18 cellular contexts compared by ENCODE assay signal in genomic region chr20:32966382-32966781, GRCh38. TPM values are rescaled to one million over a fixed set of nuclear protein-coding genes. Genes with fewer than 3 reads are reported as not detected.
DNase-seq lines count a peak whose midpoint lies in the region; TF ChIP-seq lines count a peak whose summit lies in the region.
"Had no signal": no experiment of that assay in that cellular context is flagged by ENCODE, and none has a peak within 500 bp of the region (broad histone marks: within the 10 kb centered on the region; RNA-seq: fewer than 3 reads in every experiment).

No MANE protein-coding gene starts in this region.

- WGBS in ovary, 3 donors = 67 to 92% (median 74%) methylated on average over 4 of the region's 4 CpGs

- H3K9me3 Mint-ChIP-seq in neural crest cell = no peaks in the 10 kb centered on the region
- H3K9me3 Mint-ChIP-seq: mesothelial cell of epicardium had no signal

- no peaks in the 10 kb centered on the region for H3K27me3 Mint-ChIP-seq in neural crest cell (ENCODE audit: low read depth)

- no peaks in the 10 kb centered on the region for H3K36me3 Mint-ChIP-seq in neural crest cell (ENCODE audit: low read depth)
- H3K36me3 Mint-ChIP-seq: mesothelial cell of epicardium had no signal

- no peaks in the 10 kb centered on the region for H3K27me3 ChIP-seq in colonic mucosa
- H3K27me3 ChIP-seq in ovary = no peaks in the 10 kb centered on the region

- intact Hi-C loops in colonic mucosa (cut with DNase I) = no loop called here
- intact Hi-C loops in ovary (cut with DNase I) = no loop called here

- H3K4me1 Mint-ChIP-seq in neural crest cell = peaks cover 8% of the 10 kb centered on the region

- DNase-seq in activated CD4-positive, CD25-positive, alpha-beta regulatory T cell treated with anti-CD3 and anti-CD28 coated beads, Interleukin-2, amount 50 U/mL, for 72 hours = peak; percentile 26
- no peak for DNase-seq in activated CD4-positive, CD25-positive, alpha-beta regulatory T cell (lab: John Stamatoyannopoulos, UW)
- peak; percentile 2 for DNase-seq in GM13977 (ENCODE audit: low spot score)
- peak; percentile 15 for DNase-seq in colonic mucosa
- DNase-seq in neural crest cell (ENCODE audit: low read depth, low spot score) = no peak
- DNase-seq in NCI-H524 (lab: John Stamatoyannopoulos, UW) = no peak
- no peak for DNase-seq in ovary
- DNase-seq in effector CD8-positive, alpha-beta T cell (lab: John Stamatoyannopoulos, UW) = no peak
- DNase-seq: NCI-H2029 treated with DMSO at 0.1 percent for 48 hours, NCI-H510A treated with DMSO at 0.1 percent for 48 hours had no signal

- H3K4me3 Mint-ChIP-seq in neural crest cell = no peak overlapping the region
- H3K4me3 Mint-ChIP-seq: mesothelial cell of epicardium had no signal

- H3K4me3 ChIP-seq in colonic mucosa (no peak overlapping the region), ovary (no peak overlapping the region)

- H3K9me3 ChIP-seq in colonic mucosa (no peaks in the 10 kb centered on the region), ovary (no peaks in the 10 kb centered on the region)
- H3K9me3 ChIP-seq: Caco-2 had no signal

- H3K36me3 ChIP-seq in colonic mucosa = no peaks in the 10 kb centered on the region
- H3K36me3 ChIP-seq in ovary = no peaks in the 10 kb centered on the region

- H3K9ac ChIP-seq in colonic mucosa (ENCODE audit: low read depth in 2 of 2, low read length in 2 of 2) = no peak overlapping the region

- H3K27ac Mint-ChIP-seq in neural crest cell (ENCODE audit: unreplicated experiment) = peak overlapping the region; percentile 38
- H3K27ac Mint-ChIP-seq: mesothelial cell of epicardium had no signal

- H3K27ac ChIP-seq in colonic mucosa (no peak overlapping the region), ovary (no peak overlapping the region)

- no peak for TF ChIP-seq EP300 in ovary (IDR thresholded peaks at IDR 0.05)

- in situ Hi-C loops in GM13977 (cut with MboI; ENCODE audit: low pct_unique_long_range_greater_than_20kb, low sequenced_read_pairs, unreplicated experiment) = no loop called here

- TF ChIP-seq CTCF in GM13977 (IDR thresholded peaks at IDR 0.05; ENCODE audit: extremely low read depth, insufficient read depth, missing control alignments) (no peak), colonic mucosa (IDR thresholded peaks at IDR 0.05) (no peak), neural crest cell (conservative IDR thresholded peaks at IDR 0.05) (no peak), ovary (IDR thresholded peaks at IDR 0.05) (no peak)

- H3K4me1 ChIP-seq in colonic mucosa (no peaks in the 10 kb centered on the region), ovary (ENCODE audit: insufficient read depth) (no peaks in the 10 kb centered on the region)
- H3K4me1 ChIP-seq: Caco-2 had no signal

- TF ChIP-seq POLR2A in ovary (IDR thresholded peaks at IDR 0.05) = no peak

RNA-seq across cellular contexts. Expression of gene SUN5, which starts 37.9 kb away (rescaled TPM):
- total RNA-seq in colonic mucosa (not detected), neural crest cell (not detected in 2 replicates), ovary (not detected)
- not detected for polyA plus RNA-seq in ovary
- total RNA-seq: Caco-2, esophagus mucosa, H1, mesothelial cell of epicardium, osteoblast, SK-MEL-5, skeletal muscle tissue, urinary bladder had no signal
- polyA plus RNA-seq: H1, urinary bladder had no signal

RNA-seq across cellular contexts. Expression of gene BPIFB2, which starts 41.1 kb away (rescaled TPM):
- total RNA-seq in colonic mucosa = under 1 TPM in 1 of 2 donors, not detected in 1; 0.35 TPM
- total RNA-seq in neural crest cell = not detected in 2 replicates
- under 1 TPM in 1 of 7 donors, not detected in 6; 0.26 TPM for total RNA-seq in ovary
- not detected for polyA plus RNA-seq in ovary
- total RNA-seq: Caco-2, H1, mesothelial cell of epicardium, osteoblast, SK-MEL-5, skeletal muscle tissue, urinary bladder had no signal
- polyA plus RNA-seq: H1, urinary bladder had no signal

Comparison
In these comparisons a context has a peak if more than half of its experiments do, and no peak if none do; other contexts are left out.
1. DNase-seq: peak in activated CD4-positive, CD25-positive, alpha-beta regulatory T cell treated with anti-CD3 and anti-CD28 coated beads, Interleukin-2, amount 50 U/mL, for 72 hours (single experiment), GM13977 (single experiment) and colonic mucosa (single experiment); none in activated CD4-positive, CD25-positive, alpha-beta regulatory T cell (0 of 4), neural crest cell (single experiment), NCI-H524 (0 of 2), ovary (0 of 5) and effector CD8-positive, alpha-beta T cell (single experiment).